9 cellular contexts compared by ENCODE assay signal in genomic region chr16:2149630-2150417, GRCh38. TPM values are rescaled to one million over a fixed set of nuclear protein-coding genes. Genes with fewer than 3 reads are reported as not detected.
A peak's percentile ranks its signal among the peaks of the same experiment; 100 is the strongest.
DNase-seq lines count a peak whose midpoint lies in the region; ATAC-seq, FAIRE-seq and TF ChIP-seq lines count a peak whose summit lies in the region.
"Had no signal": no experiment of that assay in that cellular context is flagged by ENCODE, and none has a peak within 500 bp of the region (broad histone marks: within the 10 kb centered on the region; RNA-seq: fewer than 3 reads in every experiment).

No MANE protein-coding gene starts in this region.

- TF ChIP-seq EP300 in K562 (IDR thresholded peaks at IDR 0.05; ENCODE audit: low read length) = no peak

- no TSS peak for BruUV-seq in K562 (replicated peaks; lab: Mats Ljungman, UMichigan)

- in situ Hi-C loops in K562 (cut with MboI) = loop anchor here (10.0 kb wide), 1 partner anchor 65 kb away; no protein-coding TSS in a partner anchor

- peaks cover 40% of the 10 kb centered on the region for H3K79me2 ChIP-seq in K562 (ENCODE audit: control insufficient read depth, insufficient read depth, low read length)
- peaks cover 44% of the 10 kb centered on the region for H3K79me2 ChIP-seq in osteoblast (ENCODE audit: insufficient read depth, low read length)

- WGBS in K562 (ENCODE audit: insufficient coverage, low coverage, missing lambda C conversion rate) = 20% methylated on average over 23 of the region's 24 CpGs

- peaks cover 30 to 64% of the 10 kb centered on the region in 2 experiments for H3K4me1 ChIP-seq in K562 (replicated peaks in 1 of 2; ENCODE audit: control insufficient read depth in 2 of 2, insufficient read depth in 2 of 2, low read length in 2 of 2)
- peaks cover 49% of the 10 kb centered on the region for H3K4me1 ChIP-seq in osteoblast (ENCODE audit: insufficient read depth, low read length)
- H3K4me1 ChIP-seq in right atrium auricular region = peaks cover 3 to 72% of the 10 kb centered on the region in 2 donors

- DNase-seq in ELF-1 (ENCODE audit: low read depth, low spot score) (peak; percentile 71), LNCaP clone FGC (ENCODE audit: low read depth) (no peak), K562 (ENCODE audit: extremely low read depth in 1 of 4, low spot score in 3 of 4) (peak in 2 of 4 experiments; percentile 39 to 58), osteoblast (ENCODE audit: insufficient read length, low spot score, missing footprints) (peak; percentile 88), NCI-H774 (lab: John Stamatoyannopoulos, UW) (no peak), right atrium auricular region (ENCODE audit: low spot score) (no peak)
- no peak for DNase-seq in stimulated activated naive CD4-positive, alpha-beta T cell (lab: John Stamatoyannopoulos, UW)
- no peak for DNase-seq in effector CD4-positive, alpha-beta T cell
- DNase-seq: lower lobe of right lung had no signal

- H3K9ac ChIP-seq in K562 (ENCODE audit: insufficient read depth in 1 of 2, low read depth in 2 of 2, low read length in 2 of 2) = peak overlapping the region; percentile 34 to 91

- H2AFZ ChIP-seq in K562 (ENCODE audit: low read depth, low read length) (no peak overlapping the region), osteoblast (ENCODE audit: low read length) (no peak overlapping the region)

- H4K20me1 ChIP-seq in K562 (replicated peaks; ENCODE audit: control insufficient read depth, insufficient read depth, low read length) = peaks cover 47% of the 10 kb centered on the region
- peaks cover 83% of the 10 kb centered on the region for H4K20me1 ChIP-seq in osteoblast (ENCODE audit: insufficient read depth, low read length)

- no peak for ATAC-seq in K562
- ATAC-seq: lower lobe of right lung had no signal

- POLR2A ChIA-PET in K562 (lab: Yijun Ruan, JAX) = interaction anchor here (0.5 to 2.1 kb wide), 6 partner anchors 9 to 337 kb away, joined by 3 to 7 read pairs (median 3); partner anchors contain the start of gene RNF151

- H3K4me2 ChIP-seq in K562 (ENCODE audit: insufficient read depth, low read length) = peak overlapping the region; percentile 72
- H3K4me2 ChIP-seq in osteoblast (ENCODE audit: insufficient read depth, low read length) = peak overlapping the region; percentile 78

- peak; percentile 14; the same call in 1 of the 2 replicates for TF ChIP-seq POLR2A in K562 (conservative IDR thresholded peaks at IDR 0.05)

- H3K27me3 ChIP-seq in K562 (ENCODE audit: control insufficient read depth in 2 of 2, insufficient read depth in 2 of 2, low read length in 2 of 2) (no peaks in the 10 kb centered on the region), osteoblast (ENCODE audit: insufficient read depth, low read length) (no peaks in the 10 kb centered on the region), right atrium auricular region (no peaks in the 10 kb centered on the region)

- intact Hi-C loops in K562 (cut with micrococcal nuclease) = no loop called here

- no peak for TF ChIP-seq CTCF in LNCaP clone FGC (IDR thresholded peaks at IDR 0.05; ENCODE audit: control insufficient read depth, extremely low read depth, insufficient read depth)
- no peak for TF ChIP-seq CTCF in K562 (IDR thresholded peaks at IDR 0.05 in 2 of 3, conservative IDR thresholded peaks at IDR 0.05 in 1 of 3; ENCODE audit: insufficient read depth in 2 of 3, low read depth in 1 of 3, low read length in 3 of 3)
- TF ChIP-seq CTCF in osteoblast (IDR thresholded peaks at IDR 0.05; ENCODE audit: extremely low read depth, low read depth, low read length) = no peak
- TF ChIP-seq CTCF in right atrium auricular region (IDR thresholded peaks at IDR 0.05) = no peak

- no peak for FAIRE-seq in K562 (lab: Jason Lieb, UNC)

- no peak for TF ChIP-seq RAD21 in K562 (CRISPR knock-in tag; conservative IDR thresholded peaks at IDR 0.05 in 1 of 2, IDR thresholded peaks at IDR 0.05 in 1 of 2)

- H3K4me3 ChIP-seq in LNCaP clone FGC (ENCODE audit: low read depth, low read length) (peak overlapping the region; percentile 76), K562 (peak overlapping the region; percentile 48; the same call in 1 of the 2 replicates), osteoblast (ENCODE audit: insufficient read depth, low read length) (no peak overlapping the region), right atrium auricular region (no peak overlapping the region)

- peaks cover 21% of the 10 kb centered on the region for H3K9me1 ChIP-seq in K562 (ENCODE audit: control insufficient read depth, insufficient read depth, low read length)

- H3K27ac ChIP-seq in K562 (ENCODE audit: extremely low read depth, low read depth, low read length) (peak overlapping the region; percentile 82; the same call in 2 of the 3 replicates), osteoblast (ENCODE audit: low read depth, low read length) (no peak overlapping the region), right atrium auricular region (no peak overlapping the region)
- H3K27ac ChIP-seq: lower lobe of right lung had no signal

- CTCF ChIA-PET in K562 (lab: Yijun Ruan, JAX; ENCODE audit: low intra/inter-chr PET ratio) = interaction anchor here (0.6 kb wide), 1 partner anchor 827 kb away, joined by 4 read pairs; no protein-coding TSS in a partner anchor

- H3K36me3 ChIP-seq in K562 (ENCODE audit: control insufficient read depth, insufficient read depth, low read length) (peaks cover 38% of the 10 kb centered on the region), osteoblast (ENCODE audit: insufficient read depth, low read length) (peaks cover 34% of the 10 kb centered on the region), right atrium auricular region (peaks cover 10% of the 10 kb centered on the region)

- no peaks in the 10 kb centered on the region for H3K9me3 ChIP-seq in K562 (replicated peaks; ENCODE audit: control insufficient read depth, insufficient read depth, low read depth, low read length)
- H3K9me3 ChIP-seq in osteoblast (ENCODE audit: low read depth, low read length) = no peaks in the 10 kb centered on the region
- no peaks in the 10 kb centered on the region for H3K9me3 ChIP-seq in right atrium auricular region
- H3K9me3 ChIP-seq: lower lobe of right lung had no signal

RNA-seq across cellular contexts. Expression of gene RAB26, which starts 1.4 kb away (rescaled TPM):
- 8.2 and 15.9 TPM in 2 replicates for total RNA-seq in K562 (2011; cell fraction: chromatin; rRNA removed; ENCODE audit: low replicate concordance)
- total RNA-seq in K562 (2011; cell fraction: nucleolus; rRNA removed) = 15.8 and 18.8 TPM in 2 replicates
- 11.4 and 14.5 TPM in 2 replicates for total RNA-seq in K562 (2011; cell fraction: nucleoplasm; rRNA removed)
- total RNA-seq in K562 (2014; rRNA removed) (2.9 and 3.5 TPM in 2 replicates), K562 (2014; rRNA removed; fragmentation: Illumina TruSeq; extraction: Trizol) (0.58 and 0.77 TPM in 2 replicates), K562 (2015; rRNA removed; fragmentation: Illumina TruSeq; extraction: Trizol) (0.94 and 1.8 TPM in 2 replicates), K562 (2021) (3.0 and 3.1 TPM in 2 replicates), osteoblast (0.36 and 0.59 TPM in 2 replicates), right atrium auricular region (1 to 10 TPM in 1 of 2 donors, under 1 TPM in 1; 0.31 to 1.4 TPM)
- polyA plus RNA-seq in K562 (2011; rRNA removed) (5.3 and 13.0 TPM in 2 replicates), K562 (2014; fragmentation: Illumina TruSeq; extraction: Trizol) (2.1 and 2.2 TPM in 2 replicates), K562 (2014; fragmentation: Nextera tagmentation; extraction: Ambion mirVana) (under 1 TPM; 0.25 to 0.63 TPM), K562 (2014; rRNA removed) (3.8 and 6.1 TPM in 2 replicates)
- 4.8 and 7.7 TPM in 2 replicates for polyA plus RNA-seq in K562 (2011; cell fraction: cytosol; rRNA removed)
- 65.3 and 85.4 TPM in 2 replicates for polyA plus RNA-seq in K562 (2011; cell fraction: nucleus; rRNA removed)
- 6.6 and 10.4 TPM in 2 replicates for polyA plus RNA-seq in K562 (2012)
- polyA minus RNA-seq in K562 (2011; rRNA and poly(A)+ RNA removed) = 1.2 and 2.2 TPM in 2 replicates
- polyA minus RNA-seq in K562 (2011; cell fraction: cytosol; rRNA and poly(A)+ RNA removed) = 1.8 TPM in 1 of 2 replicates, not detected in the other
- polyA minus RNA-seq in K562 (2011; cell fraction: nucleus; rRNA and poly(A)+ RNA removed) = 4.6 and 8.0 TPM in 2 replicates

RNA-seq across cellular contexts. Expression of gene TRAF7, which starts 5.8 kb away (rescaled TPM):
- 31.9 and 110 TPM in 2 replicates for total RNA-seq in K562 (2011; cell fraction: chromatin; rRNA removed; ENCODE audit: low replicate concordance)
- total RNA-seq in K562 (2011; cell fraction: nucleolus; rRNA removed) = 74.5 and 76.3 TPM in 2 replicates
- total RNA-seq in K562 (2011; cell fraction: nucleoplasm; rRNA removed) = 45.7 and 51.9 TPM in 2 replicates
- total RNA-seq in K562 (2014; rRNA removed) (55.5 and 79.2 TPM in 2 replicates), K562 (2014; rRNA removed; fragmentation: Illumina TruSeq; extraction: Trizol) (24.3 and 29.9 TPM in 2 replicates), K562 (2015; rRNA removed; fragmentation: Illumina TruSeq; extraction: Trizol) (42.8 and 45.9 TPM in 2 replicates), K562 (2021) (109 and 113 TPM in 2 replicates), osteoblast (49.5 and 56.1 TPM in 2 replicates), right atrium auricular region (10 to 100 TPM; 16.1 to 27.0 TPM)
- polyA plus RNA-seq in K562 (2011; rRNA removed) (41.6 and 61.6 TPM in 2 replicates), K562 (2014; fragmentation: Illumina TruSeq; extraction: Trizol) (40.8 and 76.8 TPM in 2 replicates), K562 (2014; fragmentation: Nextera tagmentation; extraction: Ambion mirVana) (1 to 10 TPM; 1.1 to 1.5 TPM), K562 (2014; rRNA removed) (55.5 and 63.3 TPM in 2 replicates)
- polyA plus RNA-seq in K562 (2011; cell fraction: cytosol; rRNA removed) = 63.2 and 103 TPM in 2 replicates
- 105 and 141 TPM in 2 replicates for polyA plus RNA-seq in K562 (2011; cell fraction: nucleus; rRNA removed)
- 99.7 and 110 TPM in 2 replicates for polyA plus RNA-seq in K562 (2012)
- polyA minus RNA-seq in K562 (2011; rRNA and poly(A)+ RNA removed) = 24.9 and 30.1 TPM in 2 replicates
- polyA minus RNA-seq in K562 (2011; cell fraction: cytosol; rRNA and poly(A)+ RNA removed) = 51.2 and 66.0 TPM in 2 replicates
- 25.8 and 29.9 TPM in 2 replicates for polyA minus RNA-seq in K562 (2011; cell fraction: nucleus; rRNA and poly(A)+ RNA removed)

RNA-seq across cellular contexts. Expression of gene PKD1, which starts 14.1 kb away (rescaled TPM):
- total RNA-seq in K562 (2011; cell fraction: chromatin; rRNA removed; ENCODE audit: low replicate concordance) = 153 and 616 TPM in 2 replicates
- 429 and 449 TPM in 2 replicates for total RNA-seq in K562 (2011; cell fraction: nucleolus; rRNA removed)
- 168 and 178 TPM in 2 replicates for total RNA-seq in K562 (2011; cell fraction: nucleoplasm; rRNA removed)
- 35.9 and 37.1 TPM in 2 replicates for total RNA-seq in K562 (2014; rRNA removed)
- total RNA-seq in K562 (2014; rRNA removed; fragmentation: Illumina TruSeq; extraction: Trizol) = 4.5 and 7.0 TPM in 2 replicates
- 20.2 and 23.9 TPM in 2 replicates for total RNA-seq in K562 (2015; rRNA removed; fragmentation: Illumina TruSeq; extraction: Trizol)
- total RNA-seq in K562 (2021) = 65.5 and 93.5 TPM in 2 replicates
- polyA plus RNA-seq in K562 (2011; rRNA removed) = 12.6 and 21.4 TPM in 2 replicates
- polyA plus RNA-seq in K562 (2011; cell fraction: cytosol; rRNA removed) = 19.4 and 51.6 TPM in 2 replicates
- 204 and 342 TPM in 2 replicates for polyA plus RNA-seq in K562 (2011; cell fraction: nucleus; rRNA removed)
- 41.5 and 96.4 TPM in 2 replicates for polyA plus RNA-seq in K562 (2012)
- 6.9 and 21.8 TPM in 2 replicates for polyA plus RNA-seq in K562 (2014; fragmentation: Illumina TruSeq; extraction: Trizol)
- polyA plus RNA-seq in K562 (2014; fragmentation: Nextera tagmentation; extraction: Ambion mirVana) = under 1 TPM; 0.23 to 0.28 TPM
- polyA plus RNA-seq in K562 (2014; rRNA removed) = 42.3 and 54.4 TPM in 2 replicates
- 11.9 and 18.2 TPM in 2 replicates for polyA minus RNA-seq in K562 (2011; rRNA and poly(A)+ RNA removed)
- polyA minus RNA-seq in K562 (2011; cell fraction: cytosol; rRNA and poly(A)+ RNA removed) = 46.2 and 53.6 TPM in 2 replicates
- polyA minus RNA-seq in K562 (2011; cell fraction: nucleus; rRNA and poly(A)+ RNA removed) = 87.5 and 110 TPM in 2 replicates
- 139 and 180 TPM in 2 replicates for total RNA-seq in osteoblast
- total RNA-seq in right atrium auricular region = 100 to 1,000 TPM; 218 to 276 TPM

RNA-seq across cellular contexts. Expression of gene CASKIN1, which starts 46.6 kb away (rescaled TPM):
- total RNA-seq in K562 (2011; cell fraction: chromatin; rRNA removed; ENCODE audit: low replicate concordance) = 3.2 and 16.5 TPM in 2 replicates
- 11.3 and 11.6 TPM in 2 replicates for total RNA-seq in K562 (2011; cell fraction: nucleolus; rRNA removed)
- total RNA-seq in K562 (2011; cell fraction: nucleoplasm; rRNA removed) = 3.2 and 5.9 TPM in 2 replicates
- total RNA-seq in K562 (2014; rRNA removed) (1.5 and 2.6 TPM in 2 replicates), K562 (2014; rRNA removed; fragmentation: Illumina TruSeq; extraction: Trizol) (0.10 and 0.15 TPM in 2 replicates), K562 (2015; rRNA removed; fragmentation: Illumina TruSeq; extraction: Trizol) (0.68 and 1.7 TPM in 2 replicates), K562 (2021) (4.5 and 7.0 TPM in 2 replicates), osteoblast (not detected in 2 replicates), right atrium auricular region (1 to 10 TPM; 3.5 to 4.3 TPM)
- polyA plus RNA-seq in K562 (2011; rRNA removed) (0.84 and 1.9 TPM in 2 replicates), K562 (2014; fragmentation: Illumina TruSeq; extraction: Trizol) (0.28 and 0.73 TPM in 2 replicates), K562 (2014; fragmentation: Nextera tagmentation; extraction: Ambion mirVana) (not detected), K562 (2014; rRNA removed) (3.1 and 3.7 TPM in 2 replicates)
- polyA plus RNA-seq in K562 (2011; cell fraction: cytosol; rRNA removed) = 1.4 and 1.9 TPM in 2 replicates
- 6.6 and 12.7 TPM in 2 replicates for polyA plus RNA-seq in K562 (2011; cell fraction: nucleus; rRNA removed)
- polyA plus RNA-seq in K562 (2012) = 1.7 and 2.9 TPM in 2 replicates
- polyA minus RNA-seq in K562 (2011; rRNA and poly(A)+ RNA removed) = 0.32 and 0.90 TPM in 2 replicates
- 1.1 and 1.5 TPM in 2 replicates for polyA minus RNA-seq in K562 (2011; cell fraction: cytosol; rRNA and poly(A)+ RNA removed)
- polyA minus RNA-seq in K562 (2011; cell fraction: nucleus; rRNA and poly(A)+ RNA removed) = 2.0 and 2.2 TPM in 2 replicates

RNA-seq across cellular contexts. Expression of gene MLST8, which starts 55.4 kb away (rescaled TPM):
- 73.3 and 236 TPM in 2 replicates for total RNA-seq in K562 (2011; cell fraction: chromatin; rRNA removed; ENCODE audit: low replicate concordance)
- 205 and 257 TPM in 2 replicates for total RNA-seq in K562 (2011; cell fraction: nucleolus; rRNA removed)
- 108 and 122 TPM in 2 replicates for total RNA-seq in K562 (2011; cell fraction: nucleoplasm; rRNA removed)
- 83.0 and 110 TPM in 2 replicates for total RNA-seq in K562 (2014; rRNA removed)
- 2.6 and 4.3 TPM in 2 replicates for total RNA-seq in K562 (2014; rRNA removed; fragmentation: Illumina TruSeq; extraction: Trizol)
- total RNA-seq in K562 (2015; rRNA removed; fragmentation: Illumina TruSeq; extraction: Trizol) = 15.7 and 16.0 TPM in 2 replicates
- total RNA-seq in K562 (2021) = 79.1 and 85.0 TPM in 2 replicates
- 76.1 and 91.6 TPM in 2 replicates for polyA plus RNA-seq in K562 (2011; rRNA removed)
- 165 and 312 TPM in 2 replicates for polyA plus RNA-seq in K562 (2011; cell fraction: cytosol; rRNA removed)
- 329 and 477 TPM in 2 replicates for polyA plus RNA-seq in K562 (2011; cell fraction: nucleus; rRNA removed)
- polyA plus RNA-seq in K562 (2012) = 71.4 and 87.7 TPM in 2 replicates
- polyA plus RNA-seq in K562 (2014; fragmentation: Illumina TruSeq; extraction: Trizol) = 43.3 and 74.6 TPM in 2 replicates
- 1 to 10 TPM; 1.5 to 9.8 TPM for polyA plus RNA-seq in K562 (2014; fragmentation: Nextera tagmentation; extraction: Ambion mirVana)
- polyA plus RNA-seq in K562 (2014; rRNA removed) = 116 TPM in 2 replicates
- polyA minus RNA-seq in K562 (2011; rRNA and poly(A)+ RNA removed) = 19.6 and 40.3 TPM in 2 replicates
- 53.2 and 86.4 TPM in 2 replicates for polyA minus RNA-seq in K562 (2011; cell fraction: cytosol; rRNA and poly(A)+ RNA removed)
- polyA minus RNA-seq in K562 (2011; cell fraction: nucleus; rRNA and poly(A)+ RNA removed) = 96.5 and 139 TPM in 2 replicates
- total RNA-seq in osteoblast = 30.8 and 44.2 TPM in 2 replicates
- total RNA-seq in right atrium auricular region = 10 to 100 TPM; 35.6 to 45.0 TPM

Comparison
In these comparisons a context has a peak if more than half of its experiments do, and no peak if none do; other contexts are left out.
1. DNase-seq: peak in ELF-1 (single experiment) and osteoblast (single experiment); none in LNCaP clone FGC (single experiment), stimulated activated naive CD4-positive, alpha-beta T cell (0 of 6), NCI-H774 (single experiment), right atrium auricular region (single experiment) and effector CD4-positive, alpha-beta T cell (single experiment).
2. H3K4me3 ChIP-seq: peak in LNCaP clone FGC (single experiment) and K562 (single experiment); none in osteoblast (single experiment) and right atrium auricular region (0 of 2).